ENCODE assay signal across 1 cellular context in the genomic region with DNA sequence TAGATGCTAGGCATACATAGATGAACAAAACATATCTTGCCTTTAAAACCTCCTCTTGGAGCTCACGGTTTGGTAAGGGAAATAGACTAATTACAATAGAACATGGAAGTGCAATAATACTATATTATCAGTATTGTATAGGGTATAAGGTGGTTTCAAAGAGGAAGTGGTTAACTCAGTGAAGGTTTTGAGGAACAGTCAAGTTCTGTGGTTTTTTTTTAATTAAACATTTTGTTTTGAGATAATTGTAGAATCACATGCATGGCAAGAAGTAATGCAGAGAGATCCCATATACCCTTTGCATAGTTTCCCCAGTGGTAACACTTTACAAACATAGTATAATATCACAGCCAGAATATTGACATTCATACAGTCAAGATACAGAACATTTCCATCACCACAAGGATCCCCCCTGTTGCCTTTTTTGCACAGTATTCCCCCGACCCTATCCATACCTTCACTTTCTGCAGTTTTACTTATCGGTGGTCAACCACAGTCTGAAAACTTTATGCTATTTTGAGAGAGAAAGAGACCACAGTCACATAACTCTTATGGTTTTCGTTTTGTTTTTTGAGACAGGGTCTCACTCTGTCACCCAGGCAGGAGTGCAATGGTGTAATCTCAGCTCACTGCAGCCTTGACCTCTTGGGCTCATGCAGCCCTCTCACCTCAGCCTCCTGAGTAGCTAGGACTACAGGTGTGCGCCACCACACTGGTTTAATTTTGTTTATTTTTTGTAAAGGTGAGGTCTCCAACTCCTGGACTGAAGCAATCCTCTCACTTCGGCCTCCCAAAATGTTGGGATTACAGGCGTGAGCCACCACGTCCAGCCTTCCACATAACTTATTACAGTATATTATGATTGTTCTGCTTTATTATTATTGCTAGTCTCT.
TF ChIP-seq lines count a peak whose summit lies in the region.

No MANE protein-coding gene starts in this region.

TF ChIP-seq in GM12878, 131 proteins besides CTCF, POLR2A, EP300 and RAD21 (continued from another document and continues in another):
- TF ChIP-seq, protein P1, sequence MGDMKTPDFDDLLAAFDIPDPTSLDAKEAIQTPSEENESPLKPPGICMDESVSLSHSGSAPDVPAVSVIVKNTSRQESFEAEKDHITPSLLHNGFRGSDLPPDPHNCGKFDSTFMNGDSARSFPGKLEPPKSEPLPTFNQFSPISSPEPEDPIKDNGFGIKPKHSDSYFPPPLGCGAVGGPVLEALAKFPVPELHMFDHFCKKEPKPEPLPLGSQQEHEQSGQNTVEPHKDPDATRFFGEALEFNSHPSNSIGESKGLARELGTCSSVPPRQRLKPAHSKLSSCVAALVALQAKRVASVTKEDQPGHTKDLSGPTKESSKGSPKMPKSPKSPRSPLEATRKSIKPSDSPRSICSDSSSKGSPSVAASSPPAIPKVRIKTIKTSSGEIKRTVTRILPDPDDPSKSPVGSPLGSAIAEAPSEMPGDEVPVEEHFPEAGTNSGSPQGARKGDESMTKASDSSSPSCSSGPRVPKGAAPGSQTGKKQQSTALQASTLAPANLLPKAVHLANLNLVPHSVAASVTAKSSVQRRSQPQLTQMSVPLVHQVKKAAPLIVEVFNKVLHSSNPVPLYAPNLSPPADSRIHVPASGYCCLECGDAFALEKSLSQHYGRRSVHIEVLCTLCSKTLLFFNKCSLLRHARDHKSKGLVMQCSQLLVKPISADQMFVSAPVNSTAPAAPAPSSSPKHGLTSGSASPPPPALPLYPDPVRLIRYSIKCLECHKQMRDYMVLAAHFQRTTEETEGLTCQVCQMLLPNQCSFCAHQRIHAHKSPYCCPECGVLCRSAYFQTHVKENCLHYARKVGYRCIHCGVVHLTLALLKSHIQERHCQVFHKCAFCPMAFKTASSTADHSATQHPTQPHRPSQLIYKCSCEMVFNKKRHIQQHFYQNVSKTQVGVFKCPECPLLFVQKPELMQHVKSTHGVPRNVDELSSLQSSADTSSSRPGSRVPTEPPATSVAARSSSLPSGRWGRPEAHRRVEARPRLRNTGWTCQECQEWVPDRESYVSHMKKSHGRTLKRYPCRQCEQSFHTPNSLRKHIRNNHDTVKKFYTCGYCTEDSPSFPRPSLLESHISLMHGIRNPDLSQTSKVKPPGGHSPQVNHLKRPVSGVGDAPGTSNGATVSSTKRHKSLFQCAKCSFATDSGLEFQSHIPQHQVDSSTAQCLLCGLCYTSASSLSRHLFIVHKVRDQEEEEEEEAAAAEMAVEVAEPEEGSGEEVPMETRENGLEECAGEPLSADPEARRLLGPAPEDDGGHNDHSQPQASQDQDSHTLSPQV (IDR thresholded peaks at IDR 0.05), result no peak
- TF ChIP-seq ZSCAN29 (IDR thresholded peaks at IDR 0.05) (no peak), SMAD5 (IDR thresholded peaks at IDR 0.05; ENCODE audit: low read depth) (no peak), SPI1 (IDR thresholded peaks at IDR 0.05; ENCODE audit: borderline replicate concordance, insufficient read depth, low read depth, low read length) (peak; percentile 71), PAX5 (IDR thresholded peaks at IDR 0.05; ENCODE audit: borderline replicate concordance, low read depth, low read length) (no peak), TAF1 (IDR thresholded peaks at IDR 0.05; ENCODE audit: borderline replicate concordance, low read depth, low read length) (no peak), IRF4 (IDR thresholded peaks at IDR 0.05; ENCODE audit: low read depth, low read length) (no peak), SIX5 (IDR thresholded peaks at IDR 0.05; ENCODE audit: low read depth, low read length, severe bottlenecking) (no peak), ETV6 (conservative IDR thresholded peaks at IDR 0.05 in 1 of 2, IDR thresholded peaks at IDR 0.05 in 1 of 2; ENCODE audit: borderline replicate concordance in 1 of 2, low read depth in 1 of 2) (0 out of 4 replicates have a peak, but pooled peaks of 1 of the 2 experiments have one; percentile 12), RCOR1 (conservative IDR thresholded peaks at IDR 0.05; ENCODE audit: low read depth, low read length) (no peak), CREM (IDR thresholded peaks at IDR 0.05; ENCODE audit: low read depth) (no peak), CREB1 (IDR thresholded peaks at IDR 0.05; ENCODE audit: low read depth) (0 out of 2 replicates have a peak, but pooled peaks have one; percentile 19), NRF1 (conservative IDR thresholded peaks at IDR 0.05; ENCODE audit: low read depth, low read length) (no peak), DPF2 (IDR thresholded peaks at IDR 0.05) (peak; percentile 20; the same call in 1 of the 2 replicates), RBBP5 (conservative IDR thresholded peaks at IDR 0.05) (no peak)
- TF ChIP-seq, protein P2, sequence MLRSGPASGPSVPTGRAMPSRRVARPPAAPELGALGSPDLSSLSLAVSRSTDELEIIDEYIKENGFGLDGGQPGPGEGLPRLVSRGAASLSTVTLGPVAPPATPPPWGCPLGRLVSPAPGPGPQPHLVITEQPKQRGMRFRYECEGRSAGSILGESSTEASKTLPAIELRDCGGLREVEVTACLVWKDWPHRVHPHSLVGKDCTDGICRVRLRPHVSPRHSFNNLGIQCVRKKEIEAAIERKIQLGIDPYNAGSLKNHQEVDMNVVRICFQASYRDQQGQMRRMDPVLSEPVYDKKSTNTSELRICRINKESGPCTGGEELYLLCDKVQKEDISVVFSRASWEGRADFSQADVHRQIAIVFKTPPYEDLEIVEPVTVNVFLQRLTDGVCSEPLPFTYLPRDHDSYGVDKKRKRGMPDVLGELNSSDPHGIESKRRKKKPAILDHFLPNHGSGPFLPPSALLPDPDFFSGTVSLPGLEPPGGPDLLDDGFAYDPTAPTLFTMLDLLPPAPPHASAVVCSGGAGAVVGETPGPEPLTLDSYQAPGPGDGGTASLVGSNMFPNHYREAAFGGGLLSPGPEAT (IDR thresholded peaks at IDR 0.05; ENCODE audit: low read depth), result peak; percentile 51; the same call in 1 of the 2 replicates
- TF ChIP-seq, protein P3, sequence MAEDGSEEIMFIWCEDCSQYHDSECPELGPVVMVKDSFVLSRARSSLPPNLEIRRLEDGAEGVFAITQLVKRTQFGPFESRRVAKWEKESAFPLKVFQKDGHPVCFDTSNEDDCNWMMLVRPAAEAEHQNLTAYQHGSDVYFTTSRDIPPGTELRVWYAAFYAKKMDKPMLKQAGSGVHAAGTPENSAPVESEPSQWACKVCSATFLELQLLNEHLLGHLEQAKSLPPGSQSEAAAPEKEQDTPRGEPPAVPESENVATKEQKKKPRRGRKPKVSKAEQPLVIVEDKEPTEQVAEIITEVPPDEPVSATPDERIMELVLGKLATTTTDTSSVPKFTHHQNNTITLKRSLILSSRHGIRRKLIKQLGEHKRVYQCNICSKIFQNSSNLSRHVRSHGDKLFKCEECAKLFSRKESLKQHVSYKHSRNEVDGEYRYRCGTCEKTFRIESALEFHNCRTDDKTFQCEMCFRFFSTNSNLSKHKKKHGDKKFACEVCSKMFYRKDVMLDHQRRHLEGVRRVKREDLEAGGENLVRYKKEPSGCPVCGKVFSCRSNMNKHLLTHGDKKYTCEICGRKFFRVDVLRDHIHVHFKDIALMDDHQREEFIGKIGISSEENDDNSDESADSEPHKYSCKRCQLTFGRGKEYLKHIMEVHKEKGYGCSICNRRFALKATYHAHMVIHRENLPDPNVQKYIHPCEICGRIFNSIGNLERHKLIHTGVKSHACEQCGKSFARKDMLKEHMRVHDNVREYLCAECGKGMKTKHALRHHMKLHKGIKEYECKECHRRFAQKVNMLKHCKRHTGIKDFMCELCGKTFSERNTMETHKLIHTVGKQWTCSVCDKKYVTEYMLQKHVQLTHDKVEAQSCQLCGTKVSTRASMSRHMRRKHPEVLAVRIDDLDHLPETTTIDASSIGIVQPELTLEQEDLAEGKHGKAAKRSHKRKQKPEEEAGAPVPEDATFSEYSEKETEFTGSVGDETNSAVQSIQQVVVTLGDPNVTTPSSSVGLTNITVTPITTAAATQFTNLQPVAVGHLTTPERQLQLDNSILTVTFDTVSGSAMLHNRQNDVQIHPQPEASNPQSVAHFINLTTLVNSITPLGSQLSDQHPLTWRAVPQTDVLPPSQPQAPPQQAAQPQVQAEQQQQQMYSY (CRISPR knock-in tag; IDR thresholded peaks at IDR 0.05), result no peak
- TF ChIP-seq, protein P4, sequence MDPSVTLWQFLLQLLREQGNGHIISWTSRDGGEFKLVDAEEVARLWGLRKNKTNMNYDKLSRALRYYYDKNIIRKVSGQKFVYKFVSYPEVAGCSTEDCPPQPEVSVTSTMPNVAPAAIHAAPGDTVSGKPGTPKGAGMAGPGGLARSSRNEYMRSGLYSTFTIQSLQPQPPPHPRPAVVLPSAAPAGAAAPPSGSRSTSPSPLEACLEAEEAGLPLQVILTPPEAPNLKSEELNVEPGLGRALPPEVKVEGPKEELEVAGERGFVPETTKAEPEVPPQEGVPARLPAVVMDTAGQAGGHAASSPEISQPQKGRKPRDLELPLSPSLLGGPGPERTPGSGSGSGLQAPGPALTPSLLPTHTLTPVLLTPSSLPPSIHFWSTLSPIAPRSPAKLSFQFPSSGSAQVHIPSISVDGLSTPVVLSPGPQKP (IDR thresholded peaks at IDR 0.05; ENCODE audit: low read depth, low read length), result no peak
- TF ChIP-seq, protein P5, sequence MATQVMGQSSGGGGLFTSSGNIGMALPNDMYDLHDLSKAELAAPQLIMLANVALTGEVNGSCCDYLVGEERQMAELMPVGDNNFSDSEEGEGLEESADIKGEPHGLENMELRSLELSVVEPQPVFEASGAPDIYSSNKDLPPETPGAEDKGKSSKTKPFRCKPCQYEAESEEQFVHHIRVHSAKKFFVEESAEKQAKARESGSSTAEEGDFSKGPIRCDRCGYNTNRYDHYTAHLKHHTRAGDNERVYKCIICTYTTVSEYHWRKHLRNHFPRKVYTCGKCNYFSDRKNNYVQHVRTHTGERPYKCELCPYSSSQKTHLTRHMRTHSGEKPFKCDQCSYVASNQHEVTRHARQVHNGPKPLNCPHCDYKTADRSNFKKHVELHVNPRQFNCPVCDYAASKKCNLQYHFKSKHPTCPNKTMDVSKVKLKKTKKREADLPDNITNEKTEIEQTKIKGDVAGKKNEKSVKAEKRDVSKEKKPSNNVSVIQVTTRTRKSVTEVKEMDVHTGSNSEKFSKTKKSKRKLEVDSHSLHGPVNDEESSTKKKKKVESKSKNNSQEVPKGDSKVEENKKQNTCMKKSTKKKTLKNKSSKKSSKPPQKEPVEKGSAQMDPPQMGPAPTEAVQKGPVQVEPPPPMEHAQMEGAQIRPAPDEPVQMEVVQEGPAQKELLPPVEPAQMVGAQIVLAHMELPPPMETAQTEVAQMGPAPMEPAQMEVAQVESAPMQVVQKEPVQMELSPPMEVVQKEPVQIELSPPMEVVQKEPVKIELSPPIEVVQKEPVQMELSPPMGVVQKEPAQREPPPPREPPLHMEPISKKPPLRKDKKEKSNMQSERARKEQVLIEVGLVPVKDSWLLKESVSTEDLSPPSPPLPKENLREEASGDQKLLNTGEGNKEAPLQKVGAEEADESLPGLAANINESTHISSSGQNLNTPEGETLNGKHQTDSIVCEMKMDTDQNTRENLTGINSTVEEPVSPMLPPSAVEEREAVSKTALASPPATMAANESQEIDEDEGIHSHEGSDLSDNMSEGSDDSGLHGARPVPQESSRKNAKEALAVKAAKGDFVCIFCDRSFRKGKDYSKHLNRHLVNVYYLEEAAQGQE (IDR thresholded peaks at IDR 0.05; ENCODE audit: low read depth, low read length), result no peak
- TF ChIP-seq, protein P6, sequence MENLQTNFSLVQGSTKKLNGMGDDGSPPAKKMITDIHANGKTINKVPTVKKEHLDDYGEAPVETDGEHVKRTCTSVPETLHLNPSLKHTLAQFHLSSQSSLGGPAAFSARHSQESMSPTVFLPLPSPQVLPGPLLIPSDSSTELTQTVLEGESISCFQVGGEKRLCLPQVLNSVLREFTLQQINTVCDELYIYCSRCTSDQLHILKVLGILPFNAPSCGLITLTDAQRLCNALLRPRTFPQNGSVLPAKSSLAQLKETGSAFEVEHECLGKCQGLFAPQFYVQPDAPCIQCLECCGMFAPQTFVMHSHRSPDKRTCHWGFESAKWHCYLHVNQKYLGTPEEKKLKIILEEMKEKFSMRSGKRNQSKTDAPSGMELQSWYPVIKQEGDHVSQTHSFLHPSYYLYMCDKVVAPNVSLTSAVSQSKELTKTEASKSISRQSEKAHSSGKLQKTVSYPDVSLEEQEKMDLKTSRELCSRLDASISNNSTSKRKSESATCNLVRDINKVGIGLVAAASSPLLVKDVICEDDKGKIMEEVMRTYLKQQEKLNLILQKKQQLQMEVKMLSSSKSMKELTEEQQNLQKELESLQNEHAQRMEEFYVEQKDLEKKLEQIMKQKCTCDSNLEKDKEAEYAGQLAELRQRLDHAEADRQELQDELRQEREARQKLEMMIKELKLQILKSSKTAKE (IDR thresholded peaks at IDR 0.05; ENCODE audit: low read depth, poor library complexity, severe bottlenecking), result peak; percentile 80
- TF ChIP-seq, protein P7, sequence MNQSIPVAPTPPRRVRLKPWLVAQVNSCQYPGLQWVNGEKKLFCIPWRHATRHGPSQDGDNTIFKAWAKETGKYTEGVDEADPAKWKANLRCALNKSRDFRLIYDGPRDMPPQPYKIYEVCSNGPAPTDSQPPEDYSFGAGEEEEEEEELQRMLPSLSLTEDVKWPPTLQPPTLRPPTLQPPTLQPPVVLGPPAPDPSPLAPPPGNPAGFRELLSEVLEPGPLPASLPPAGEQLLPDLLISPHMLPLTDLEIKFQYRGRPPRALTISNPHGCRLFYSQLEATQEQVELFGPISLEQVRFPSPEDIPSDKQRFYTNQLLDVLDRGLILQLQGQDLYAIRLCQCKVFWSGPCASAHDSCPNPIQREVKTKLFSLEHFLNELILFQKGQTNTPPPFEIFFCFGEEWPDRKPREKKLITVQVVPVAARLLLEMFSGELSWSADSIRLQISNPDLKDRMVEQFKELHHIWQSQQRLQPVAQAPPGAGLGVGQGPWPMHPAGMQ (IDR thresholded peaks at IDR 0.05; ENCODE audit: borderline replicate concordance), result no peak
- TF ChIP-seq, protein P8, sequence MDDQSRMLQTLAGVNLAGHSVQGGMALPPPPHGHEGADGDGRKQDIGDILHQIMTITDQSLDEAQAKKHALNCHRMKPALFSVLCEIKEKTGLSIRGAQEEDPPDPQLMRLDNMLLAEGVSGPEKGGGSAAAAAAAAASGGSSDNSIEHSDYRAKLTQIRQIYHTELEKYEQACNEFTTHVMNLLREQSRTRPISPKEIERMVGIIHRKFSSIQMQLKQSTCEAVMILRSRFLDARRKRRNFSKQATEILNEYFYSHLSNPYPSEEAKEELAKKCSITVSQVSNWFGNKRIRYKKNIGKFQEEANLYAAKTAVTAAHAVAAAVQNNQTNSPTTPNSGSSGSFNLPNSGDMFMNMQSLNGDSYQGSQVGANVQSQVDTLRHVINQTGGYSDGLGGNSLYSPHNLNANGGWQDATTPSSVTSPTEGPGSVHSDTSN (IDR thresholded peaks at IDR 0.05; ENCODE audit: insufficient replicate concordance, low read depth, low read length), result no peak
- TF ChIP-seq, protein P9, sequence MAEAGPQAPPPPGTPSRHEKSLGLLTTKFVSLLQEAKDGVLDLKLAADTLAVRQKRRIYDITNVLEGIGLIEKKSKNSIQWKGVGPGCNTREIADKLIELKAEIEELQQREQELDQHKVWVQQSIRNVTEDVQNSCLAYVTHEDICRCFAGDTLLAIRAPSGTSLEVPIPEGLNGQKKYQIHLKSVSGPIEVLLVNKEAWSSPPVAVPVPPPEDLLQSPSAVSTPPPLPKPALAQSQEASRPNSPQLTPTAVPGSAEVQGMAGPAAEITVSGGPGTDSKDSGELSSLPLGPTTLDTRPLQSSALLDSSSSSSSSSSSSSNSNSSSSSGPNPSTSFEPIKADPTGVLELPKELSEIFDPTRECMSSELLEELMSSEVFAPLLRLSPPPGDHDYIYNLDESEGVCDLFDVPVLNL (IDR thresholded peaks at IDR 0.05; ENCODE audit: low read depth, low read length), result no peak
